32 cellular contexts compared by ENCODE assay signal in genomic region chr5:37830348-37830747, GRCh38. TPM values are rescaled to one million over a fixed set of nuclear protein-coding genes. Genes with fewer than 3 reads are reported as not detected.
"Had no signal": no experiment of that assay in that cellular context is flagged by ENCODE, and none has a peak within 500 bp of the region (broad histone marks: within the 10 kb centered on the region; RNA-seq: fewer than 3 reads in every experiment).

No MANE protein-coding gene starts in this region.

- DNase-seq: activated B cell treated with CpG ODN at 0.5 μM for 24 hours; activated CD4-positive, alpha-beta T cell treated with anti-CD3 and anti-CD28 coated beads for 48 hours; activated CD4-positive, alpha-beta T cell treated with anti-CD3 and anti-CD28 coated beads, Interleukin-2, amount 50 U/mL, for 1 hour; activated CD4-positive, alpha-beta T cell treated with anti-CD3 and anti-CD28 coated beads, Interleukin-2, amount 50 U/mL, for 48 hours; activated CD8-positive, alpha-beta memory T cell treated with anti-CD3 and anti-CD28 coated beads for 24 hours; activated CD8-positive, alpha-beta T cell treated with anti-CD3 and anti-CD28 coated beads for 36 hours; activated effector memory CD4-positive, alpha-beta T cell treated with Interleukin-2 at 50 U/mL for 16 hours; activated gamma-delta T cell treated with Interleukin-2 at 50 U/mL for 16 hours; activated naive CD4-positive, alpha-beta T cell treated with anti-CD3 and anti-CD28 coated beads, Interleukin-2, amount 50 U/mL, for 16 hours; activated naive CD4-positive, alpha-beta T cell treated with Interleukin-2 at 50 U/mL for 16 hours; activated T-cell treated with anti-CD3 and anti-CD28 coated beads, Interleukin-2, amount 50 U/mL, for 4 hours; amniotic stem cell; anterior cingulate cortex; brain microvascular endothelial cell; dorsolateral prefrontal cortex; effector memory CD4-positive, alpha-beta T cell; endodermal cell; foreskin fibroblast; T-helper 1 cell; T-helper 17 cell; T1000; WERI-Rb-1 had no signal

- H3K9me3 Mint-ChIP-seq: activated B cell treated with CpG ODN at 0.5 μM for 24 hours; activated CD8-positive, alpha-beta T cell treated with anti-CD3 and anti-CD28 coated beads for 36 hours; activated T-cell treated with anti-CD3 and anti-CD28 coated beads, Interleukin-2, amount 50 U/mL, for 4 hours; activated T-helper 17 cell treated with anti-CD3 and anti-CD28 coated beads, Interleukin-2, amount 50 U/mL, for 72 hours; central memory CD8-positive, alpha-beta T cell; dendritic cell treated with granulocyte-macrophage colony-stimulating factor and Interleukin-4, amounts not matched to agents 40 ng/mL and 50 ng/mL, for 4 days; endodermal cell; T-helper 2 cell treated with Interferon-gamma antibody and Interleukin-4, amounts not matched to agents 5 μg/mL and 100 μg/mL, for 36 hours had no signal

- ATAC-seq: activated CD4-positive, CD25-positive, alpha-beta regulatory T cell treated with anti-CD3 and anti-CD28 coated beads, Interleukin-2, amount 50 U/mL, for 24 hours; activated CD8-positive, alpha-beta T cell treated with anti-CD3 and anti-CD28 coated beads for 36 hours; activated T-cell treated with anti-CD3 and anti-CD28 coated beads, Interleukin-2, amount 50 U/mL, for 4 hours; activated T-helper 17 cell treated with anti-CD3 and anti-CD28 coated beads, Interleukin-2, amount 50 U/mL, for 72 hours; esophagus mucosa; T-helper 17 cell had no signal

- H3K4me3 Mint-ChIP-seq: activated B cell treated with CpG ODN at 0.5 μM for 24 hours; activated CD8-positive, alpha-beta T cell treated with anti-CD3 and anti-CD28 coated beads for 36 hours; activated naive CD8-positive, alpha-beta T cell; activated T-cell treated with anti-CD3 and anti-CD28 coated beads, Interleukin-2, amount 50 U/mL, for 4 hours; activated T-helper 17 cell treated with anti-CD3 and anti-CD28 coated beads, Interleukin-2, amount 50 U/mL, for 72 hours; central memory CD8-positive, alpha-beta T cell; dendritic cell treated with granulocyte-macrophage colony-stimulating factor and Interleukin-4, amounts not matched to agents 40 ng/mL and 50 ng/mL, for 4 days; endodermal cell; T-helper 17 cell; T-helper 2 cell treated with Interferon-gamma antibody and Interleukin-4, amounts not matched to agents 5 μg/mL and 100 μg/mL, for 36 hours had no signal

- H3K4me1 Mint-ChIP-seq: activated B cell treated with CpG ODN at 0.5 μM for 24 hours; activated T-helper 17 cell treated with anti-CD3 and anti-CD28 coated beads, Interleukin-2, amount 50 U/mL, for 72 hours; central memory CD8-positive, alpha-beta T cell had no signal

- H3K27ac ChIP-seq: brain microvascular endothelial cell, coronary artery, dorsolateral prefrontal cortex, WERI-Rb-1 had no signal

- H3K4me3 ChIP-seq: coronary artery, dorsolateral prefrontal cortex had no signal

- H3K36me3 ChIP-seq: brain microvascular endothelial cell, WERI-Rb-1 had no signal

- H3K36me3 Mint-ChIP-seq: activated naive CD8-positive, alpha-beta T cell had no signal

- H3K27ac Mint-ChIP-seq: activated B cell treated with CpG ODN at 0.5 μM for 24 hours; activated CD8-positive, alpha-beta T cell treated with anti-CD3 and anti-CD28 coated beads for 36 hours; activated naive CD8-positive, alpha-beta T cell; activated T-helper 17 cell treated with anti-CD3 and anti-CD28 coated beads, Interleukin-2, amount 50 U/mL, for 72 hours; dendritic cell treated with granulocyte-macrophage colony-stimulating factor and Interleukin-4, amounts not matched to agents 40 ng/mL and 50 ng/mL, for 4 days; endodermal cell; T-helper 17 cell; T-helper 2 cell treated with Interferon-gamma antibody and Interleukin-4, amounts not matched to agents 5 μg/mL and 100 μg/mL, for 36 hours had no signal

RNA-seq across cellular contexts. Expression of gene GDNF, which starts 9.5 kb away (rescaled TPM):
- total RNA-seq: activated B cell treated with CpG ODN at 0.5 μM for 24 hours; activated CD8-positive, alpha-beta T cell treated with anti-CD3 and anti-CD28 coated beads for 36 hours; activated T-cell treated with anti-CD3 and anti-CD28 coated beads, Interleukin-2, amount 50 U/mL, for 4 hours; activated T-helper 17 cell treated with anti-CD3 and anti-CD28 coated beads, Interleukin-2, amount 50 U/mL, for 72 hours; cerebellum; frontal cortex; T-helper 17 cell had no signal
